23 cellular contexts compared by ENCODE assay signal in the genomic region with DNA sequence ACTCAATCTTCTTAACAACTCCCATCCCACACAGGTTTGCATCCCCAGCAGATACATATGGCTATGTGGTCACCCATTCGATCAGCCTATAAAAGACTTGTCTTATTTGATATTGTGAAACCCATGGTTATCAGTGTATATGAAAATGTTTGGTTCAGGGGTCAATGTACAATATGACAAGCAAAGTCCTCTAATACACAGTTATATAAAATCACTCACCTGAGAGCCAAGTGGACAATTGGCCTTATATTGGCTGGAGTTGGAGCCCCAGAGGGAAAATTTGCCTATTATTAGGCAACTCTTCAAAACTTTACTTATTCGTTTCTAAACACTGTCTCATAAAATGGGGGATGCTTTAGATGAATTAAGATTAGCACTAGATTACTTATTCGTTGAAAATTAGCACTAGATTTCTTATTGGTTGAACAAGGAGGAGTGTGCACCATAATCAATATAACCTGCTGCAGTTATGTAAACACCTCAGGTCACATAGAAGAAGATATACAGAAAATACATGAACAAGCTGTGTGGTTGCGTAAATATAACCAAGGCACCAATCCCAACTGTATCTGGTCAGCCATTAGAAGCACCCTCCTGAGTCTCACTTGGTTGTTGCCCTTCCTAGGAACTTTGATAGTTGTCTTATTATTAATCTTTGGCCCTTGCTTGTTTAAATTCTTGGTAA. TPM values are rescaled to one million over a fixed set of nuclear protein-coding genes. Genes with fewer than 3 reads are reported as not detected.
"Had no signal": no experiment of that assay in that cellular context is flagged by ENCODE, and none has a peak within 500 bp of the region (broad histone marks: within the 10 kb centered on the region; RNA-seq: fewer than 3 reads in every experiment).

No MANE protein-coding gene starts in this region.

- H3K27me3 ChIP-seq: SJSA1 had no signal

- DNase-seq: KBM-7, MV-4-11, NCI-H1092, NCI-H1105 treated with DMSO at 0.1 percent for 48 hours, NCI-H1417 treated with DMSO at 0.1 percent for 48 hours, NCI-H187, NCI-H2029, NCI-H2081 treated with DMSO at 0.1 percent for 48 hours, NCI-H2171, NCI-H226, NCI-H446, NCI-H510A, NCI-H524 treated with DMSO at 0.1 percent for 48 hours, NCI-H69, NCI-H774, Right ventricle myocardium superior, RPMI8226, SIG-M5 had no signal

- H3K9me3 ChIP-seq: SJSA1 had no signal

- H3K4me3 ChIP-seq: SJSA1, SK-N-MC had no signal

- H3K4me1 ChIP-seq: SJSA1 had no signal

- H3K27ac ChIP-seq: SJSA1, SK-N-MC had no signal

- H3K36me3 ChIP-seq: SJSA1 had no signal

RNA-seq across cellular contexts. Expression of a gene that starts 10.7 kb away (rescaled TPM):
- total RNA-seq: HT1080, LHCN-M2, MCF 10A, Right ventricle myocardium superior, SJSA1 had no signal
